14 cellular contexts compared by ENCODE assay signal in genomic region chr19:4801085-4801619, GRCh38.
"Had no signal": no experiment of that assay in that cellular context is flagged by ENCODE, and none has a peak within 500 bp of the region (broad histone marks: within the 10 kb centered on the region; RNA-seq: fewer than 3 reads in every experiment).

No MANE protein-coding gene starts in this region.

- DNase-seq: activated CD4-positive, alpha-beta T cell treated with anti-CD3 and anti-CD28 coated beads, Interleukin-2, amount 50 U/mL, for 1 hour; activated CD8-positive, alpha-beta memory T cell treated with anti-CD3 and anti-CD28 coated beads for 24 hours; activated naive CD8-positive, alpha-beta T cell treated with anti-CD3 and anti-CD28 coated beads, Interleukin-2, amount 10 ng/mL, durations not matched to agents 7 days and 5 days; brain microvascular endothelial cell; cerebellar nuclear complex; effector memory CD4-positive, alpha-beta T cell; mesenchymal stem cell; natural killer cell; stimulated activated CD4-positive, alpha-beta T cell treated with anti-CD3 and anti-CD28 coated beads, Interleukin-2, amount 100 ng/mL, for 24 hours had no signal

- H3K36me3 Mint-ChIP-seq: natural killer cell had no signal

- H3K27ac ChIP-seq: brain microvascular endothelial cell, neutrophil had no signal

- H3K9me3 Mint-ChIP-seq: activated naive CD8-positive, alpha-beta T cell treated with anti-CD3 and anti-CD28 coated beads, Interleukin-2, amount 10 ng/mL, durations not matched to agents 7 days and 5 days; dendritic cell treated with granulocyte-macrophage colony-stimulating factor and Interleukin-4, amounts not matched to agents 40 ng/mL and 50 ng/mL, for 4 days; natural killer cell had no signal

- H3K27me3 ChIP-seq: brain microvascular endothelial cell, neutrophil had no signal

- H3K9me3 ChIP-seq: neutrophil had no signal

- FAIRE-seq: frontal cortex had no signal

- H3K4me3 Mint-ChIP-seq: activated naive CD8-positive, alpha-beta T cell treated with anti-CD3 and anti-CD28 coated beads, Interleukin-2, amount 10 ng/mL, durations not matched to agents 7 days and 5 days; dendritic cell treated with granulocyte-macrophage colony-stimulating factor and Interleukin-4, amounts not matched to agents 40 ng/mL and 50 ng/mL, for 4 days; natural killer cell had no signal

- H3K27ac Mint-ChIP-seq: activated naive CD8-positive, alpha-beta T cell treated with anti-CD3 and anti-CD28 coated beads, Interleukin-2, amount 10 ng/mL, durations not matched to agents 7 days and 5 days; dendritic cell treated with granulocyte-macrophage colony-stimulating factor and Interleukin-4, amounts not matched to agents 40 ng/mL and 50 ng/mL, for 4 days; natural killer cell had no signal

- H3K4me1 Mint-ChIP-seq: activated naive CD8-positive, alpha-beta T cell treated with anti-CD3 and anti-CD28 coated beads, Interleukin-2, amount 10 ng/mL, durations not matched to agents 7 days and 5 days had no signal

- H3K27me3 Mint-ChIP-seq: activated naive CD8-positive, alpha-beta T cell treated with anti-CD3 and anti-CD28 coated beads, Interleukin-2, amount 10 ng/mL, durations not matched to agents 7 days and 5 days; dendritic cell treated with granulocyte-macrophage colony-stimulating factor and Interleukin-4, amounts not matched to agents 40 ng/mL and 50 ng/mL, for 4 days had no signal

- ATAC-seq: activated CD4-positive, CD25-positive, alpha-beta regulatory T cell treated with anti-CD3 and anti-CD28 coated beads, Interleukin-2, amount 50 U/mL, for 24 hours; natural killer cell; sciatic nerve had no signal
